Comparison of ENCODE assay signal across 19 cellular contexts in genomic region chr7:41576176-41576575, GRCh38.
"Had no signal": no experiment of that assay in that cellular context is flagged by ENCODE, and none has a peak within 500 bp of the region (broad histone marks: within the 10 kb centered on the region; RNA-seq: fewer than 3 reads in every experiment).

No MANE protein-coding gene starts in this region.

- H3K27ac Mint-ChIP-seq: activated B cell treated with CpG ODN at 0.5 μM for 24 hours; activated CD4-positive, alpha-beta T cell treated with anti-CD3 and anti-CD28 coated beads, Interleukin-2, amount 10 ng/mL, durations not matched to agents 24 days and 14 days; activated CD8-positive, alpha-beta T cell treated with anti-CD3 and anti-CD28 coated beads, Interleukin-2, amount 10 ng/mL, durations not matched to agents 7 days and 5 days; activated naive CD4-positive, alpha-beta T cell treated with anti-CD3 and anti-CD28 coated beads, Interleukin-2, amount 50 U/mL, for 72 hours; activated T-cell treated with anti-CD3 and anti-CD28 coated beads, Interleukin-2, amount 50 U/mL, for 72 hours; memory B cell; stimulated activated effector memory CD8-positive, alpha-beta T cell treated with anti-CD3 and anti-CD28 coated beads, Interleukin-12 subunit alpha, Interleukin-12 subunit beta, amount 100 ng/mL, for 72 hours had no signal

- H3K4me3 Mint-ChIP-seq: activated B cell treated with CpG ODN at 0.5 μM for 24 hours; activated CD4-positive, alpha-beta T cell treated with anti-CD3 and anti-CD28 coated beads, Interleukin-2, amount 10 ng/mL, durations not matched to agents 24 days and 14 days; activated CD8-positive, alpha-beta T cell treated with anti-CD3 and anti-CD28 coated beads, Interleukin-2, amount 10 ng/mL, durations not matched to agents 7 days and 5 days; activated T-cell treated with anti-CD3 and anti-CD28 coated beads, Interleukin-2, amount 50 U/mL, for 72 hours; memory B cell; naive thymus-derived CD8-positive, alpha-beta T cell; stimulated activated effector memory CD8-positive, alpha-beta T cell treated with anti-CD3 and anti-CD28 coated beads, Interleukin-12 subunit alpha, Interleukin-12 subunit beta, amount 100 ng/mL, for 72 hours had no signal

- H3K4me1 ChIP-seq: parathyroid adenoma had no signal

- H3K27me3 Mint-ChIP-seq: activated B cell treated with CpG ODN at 0.5 μM for 24 hours; activated CD4-positive, alpha-beta T cell treated with anti-CD3 and anti-CD28 coated beads, Interleukin-2, amount 10 ng/mL, durations not matched to agents 24 days and 14 days had no signal

- H3K79me2 ChIP-seq: parathyroid adenoma had no signal

- H2AFZ ChIP-seq: parathyroid adenoma had no signal

- H3K36me3 Mint-ChIP-seq: activated naive CD4-positive, alpha-beta T cell treated with anti-CD3 and anti-CD28 coated beads, Interleukin-2, amount 50 U/mL, for 72 hours; memory B cell; naive thymus-derived CD8-positive, alpha-beta T cell; stimulated activated effector memory CD8-positive, alpha-beta T cell treated with anti-CD3 and anti-CD28 coated beads, Interleukin-12 subunit alpha, Interleukin-12 subunit beta, amount 100 ng/mL, for 72 hours had no signal

- H3K27ac ChIP-seq: parathyroid adenoma had no signal

- FAIRE-seq: TTC549, urothelium cell line had no signal

- H3K9me3 Mint-ChIP-seq: activated B cell treated with CpG ODN at 0.5 μM for 24 hours, memory B cell had no signal

- H3K9ac ChIP-seq: parathyroid adenoma had no signal

- ATAC-seq: activated CD8-positive, alpha-beta T cell treated with anti-CD3 and anti-CD28 coated beads, Interleukin-2, amount 10 ng/mL, durations not matched to agents 7 days and 5 days; activated naive CD4-positive, alpha-beta T cell treated with anti-CD3 and anti-CD28 coated beads, Interleukin-2, amount 50 U/mL, for 72 hours; activated T-cell treated with anti-CD3 and anti-CD28 coated beads, Interleukin-2, amount 50 U/mL, for 72 hours; left ventricle myocardium superior; naive thymus-derived CD8-positive, alpha-beta T cell; stimulated activated effector memory CD8-positive, alpha-beta T cell treated with anti-CD3 and anti-CD28 coated beads, Interleukin-12 subunit alpha, Interleukin-12 subunit beta, amount 100 ng/mL, for 72 hours had no signal

- H3K4me1 Mint-ChIP-seq: activated B cell treated with CpG ODN at 0.5 μM for 24 hours; activated CD4-positive, alpha-beta T cell treated with anti-CD3 and anti-CD28 coated beads, Interleukin-2, amount 10 ng/mL, durations not matched to agents 24 days and 14 days; memory B cell; naive thymus-derived CD8-positive, alpha-beta T cell; stimulated activated effector memory CD8-positive, alpha-beta T cell treated with anti-CD3 and anti-CD28 coated beads, Interleukin-12 subunit alpha, Interleukin-12 subunit beta, amount 100 ng/mL, for 72 hours had no signal

- DNase-seq: activated B cell treated with CpG ODN at 0.5 μM for 24 hours; activated CD4-positive, alpha-beta T cell treated with anti-CD3 and anti-CD28 coated beads, Interleukin-2, amount 10 ng/mL, durations not matched to agents 24 days and 14 days; activated CD8-positive, alpha-beta memory T cell treated with anti-CD3 and anti-CD28 coated beads, Interleukin-2, amount 50 U/mL, for 48 hours; activated CD8-positive, alpha-beta T cell treated with anti-CD3 and anti-CD28 coated beads, Interleukin-2, amount 10 ng/mL, durations not matched to agents 7 days and 5 days; activated gamma-delta T cell; activated T-cell treated with anti-CD3 and anti-CD28 coated beads, Interleukin-2, amount 50 U/mL, for 72 hours; amygdala; cerebellar nuclear complex; erythroblast; glutamatergic neuron; hypothalamus; left ventricle myocardium superior; naive thymus-derived CD8-positive, alpha-beta T cell had no signal
